Comparison of ENCODE assay signal across 9 cellular contexts in the genomic region with DNA sequence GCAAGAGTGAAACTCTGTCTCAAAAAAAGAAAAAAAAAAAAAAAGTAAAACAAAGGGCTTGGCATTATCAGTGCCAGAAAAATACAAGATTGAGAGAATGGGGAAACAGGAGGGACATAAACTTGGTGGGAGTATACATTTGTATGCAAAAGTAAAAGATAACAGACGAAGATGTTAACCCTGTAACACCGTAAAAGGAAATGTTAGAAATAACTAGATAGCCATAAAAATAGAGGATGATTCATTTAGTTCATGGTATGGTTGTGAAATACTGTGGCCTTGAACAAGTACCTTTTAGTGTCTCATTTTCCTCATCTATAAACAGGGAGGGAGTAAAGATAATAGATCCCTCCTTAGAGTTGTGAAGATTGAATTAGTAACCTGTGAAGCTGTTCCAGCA. TPM values are rescaled to one million over a fixed set of nuclear protein-coding genes. Genes with fewer than 3 reads are reported as not detected.
DNase-seq lines count a peak whose midpoint lies in the region; ATAC-seq and TF ChIP-seq lines count a peak whose summit lies in the region.
"Had no signal": no experiment of that assay in that cellular context is flagged by ENCODE, and none has a peak within 500 bp of the region (broad histone marks: within the 10 kb centered on the region; RNA-seq: fewer than 3 reads in every experiment).

No MANE protein-coding gene starts in this region.

- H3K4me1 ChIP-seq in left ventricle myocardium inferior, result peaks cover 100% of the 10 kb centered on the region
- peaks cover 15% of the 10 kb centered on the region for H3K4me1 ChIP-seq in right cardiac atrium (ENCODE audit: control insufficient read depth, insufficient read depth, low read length)
- peaks cover 0 to 54% (median 0%) of the 10 kb centered on the region in 4 donors for H3K4me1 ChIP-seq in Peyer's patch

- no peak for ATAC-seq in right cardiac atrium
- ATAC-seq in GM19463 (IDR thresholded peaks at IDR 0.05; ENCODE audit: unreplicated experiment), result no peak

- DNase-seq in left ventricle myocardium inferior (no peak), right cardiac atrium (no peak), Peyer's patch (no peak), fibroblast of gingiva (ENCODE audit: low read depth) (peak; percentile 32), cerebellar cortex (ENCODE audit: low spot score) (no peak)
- no peak for DNase-seq in stimulated activated CD4-positive, alpha-beta T cell treated with anti-CD3 and anti-CD28 coated beads, Interleukin-1b, Interleukin-23, amount 100 ng/mL, for 48 hours
- no peak for DNase-seq in stimulated activated CD4-positive, alpha-beta T cell treated with anti-CD3 and anti-CD28 coated beads, Interleukin-4, amount 100 ng/mL, for 4 hours
- DNase-seq: DND-41 had no signal

- TF ChIP-seq CTCF in left ventricle myocardium inferior (IDR thresholded peaks at IDR 0.05; ENCODE audit: borderline replicate concordance), result no peak
- no peak for TF ChIP-seq CTCF in Peyer's patch (IDR thresholded peaks at IDR 0.05)

- no peak overlapping the region for H3K4me3 ChIP-seq in left ventricle myocardium inferior
- H3K4me3 ChIP-seq in right cardiac atrium (ENCODE audit: low read length), result no peak overlapping the region
- no peak overlapping the region for H3K4me3 ChIP-seq in Peyer's patch

- no peaks in the 10 kb centered on the region for H3K27me3 ChIP-seq in left ventricle myocardium inferior (ENCODE audit: low read depth)
- no peaks in the 10 kb centered on the region for H3K27me3 ChIP-seq in right cardiac atrium (ENCODE audit: control insufficient read depth, insufficient read depth)
- no peaks in the 10 kb centered on the region for H3K27me3 ChIP-seq in Peyer's patch

- intact Hi-C loops in left ventricle myocardium inferior (cut with micrococcal nuclease) (no loop called here), right cardiac atrium (cut with DNase I) (no loop called here)

- no peaks in the 10 kb centered on the region for H3K9me3 ChIP-seq in left ventricle myocardium inferior (replicated peaks)
- no peaks in the 10 kb centered on the region for H3K9me3 ChIP-seq in right cardiac atrium (ENCODE audit: control insufficient read depth, low read length)
- no peaks in the 10 kb centered on the region for H3K9me3 ChIP-seq in Peyer's patch

- peak overlapping the region; percentile 43 for H3K27ac ChIP-seq in left ventricle myocardium inferior (replicated peaks)
- H3K27ac ChIP-seq in right cardiac atrium (ENCODE audit: low read length), result no peak overlapping the region
- H3K27ac ChIP-seq in Peyer's patch, result peak overlapping the region in 3 of 4 donors; percentile 6 to 67 (median 60)

- H3K36me3 ChIP-seq in left ventricle myocardium inferior, result peaks cover 48% of the 10 kb centered on the region
- peaks cover 0 to 5% (median 0%) of the 10 kb centered on the region in 3 donors for H3K36me3 ChIP-seq in Peyer's patch

- 48% methylated on average over 2 of the region's 2 CpGs for WGBS in right cardiac atrium

- TF ChIP-seq POLR2A in Peyer's patch (IDR thresholded peaks at IDR 0.05), result no peak

RNA-seq across cellular contexts. Expression of a gene that starts 33.3 kb away (rescaled TPM):
- total RNA-seq in left ventricle myocardium inferior (1,955 TPM), right cardiac atrium (1,000 to 10,000 TPM; 2,744 to 3,920 (median 3,065) TPM), Peyer's patch (100 to 1,000 TPM; 102 to 239 (median 208) TPM)
- polyA plus RNA-seq in right cardiac atrium, result 1,499 TPM
